8 cellular contexts compared by ENCODE assay signal in genomic region chr1:212858461-212859265, GRCh38. TPM values are rescaled to one million over a fixed set of nuclear protein-coding genes. Genes with fewer than 3 reads are reported as not detected.
DNase-seq lines count a peak whose midpoint lies in the region; ATAC-seq, FAIRE-seq and TF ChIP-seq lines count a peak whose summit lies in the region.

No MANE protein-coding gene starts in this region.

- TF ChIP-seq CTCF in AG04449 (IDR thresholded peaks at IDR 0.05; ENCODE audit: insufficient read depth, low read length, missing control alignments) (no peak), glutamatergic neuron (IDR thresholded peaks at IDR 0.05; ENCODE audit: partially characterized antibody, unreplicated experiment) (no peak)

- CTCF ChIA-PET in AG04449 (lab: Yijun Ruan, JAX): interaction anchor here (1.0 to 1.3 kb wide), 4 partner anchors 56 to 138 kb away, joined by 3 read pairs; no protein-coding TSS in a partner anchor
- CTCF ChIA-PET in activated naive CD4-positive, alpha-beta T cell treated with anti-CD3 and anti-CD28 coated beads, Interleukin-2, amount 10 ng/mL, durations not matched to agents 7 days and 5 days (lab: Charles Lee): interaction anchor here (1.0 to 1.6 kb wide), 3 partner anchors 62 to 402 kb away, joined by 3 to 4 read pairs (median 3); no protein-coding TSS in a partner anchor

- H3K4me1 Mint-ChIP-seq in activated naive CD4-positive, alpha-beta T cell treated with anti-CD3 and anti-CD28 coated beads, Interleukin-2, amount 10 ng/mL, durations not matched to agents 7 days and 5 days: peaks cover 36% of the 10 kb centered on the region
- H3K4me1 Mint-ChIP-seq in glutamatergic neuron (ENCODE audit: low read depth, unreplicated experiment): peaks cover 5% of the 10 kb centered on the region

- H3K4me3 Mint-ChIP-seq in activated naive CD4-positive, alpha-beta T cell treated with anti-CD3 and anti-CD28 coated beads, Interleukin-2, amount 10 ng/mL, durations not matched to agents 7 days and 5 days: peak overlapping the region; percentile 97
- no peak overlapping the region for H3K4me3 Mint-ChIP-seq in glutamatergic neuron (ENCODE audit: unreplicated experiment)

- no peak for DNase-seq in AG04449 (ENCODE audit: low read depth, low spot score)
- peak; percentile 20 for DNase-seq in GM12892 (ENCODE audit: insufficient read length)
- peak; percentile 5 for DNase-seq in NCI-H524 treated with DMSO at 0.1 percent for 48 hours (lab: John Stamatoyannopoulos, UW)
- peak; percentile 38 for DNase-seq in activated naive CD4-positive, alpha-beta T cell treated with anti-CD3 and anti-CD28 coated beads, Interleukin-2, amount 10 ng/mL, durations not matched to agents 7 days and 5 days
- DNase-seq in glutamatergic neuron: no peak
- DNase-seq in nucleus accumbens (lab: John Stamatoyannopoulos, UW): peak in 38 of 56 donors; percentile 6 to 63 (median 42)
- DNase-seq in NCI-H128 (lab: John Stamatoyannopoulos, UW; ENCODE audit: unreplicated experiment): no peak

- H3K4me3 ChIP-seq in AG04449 (ENCODE audit: low read depth, low read length): peak overlapping the region; percentile 78

- H3K36me3 Mint-ChIP-seq in activated naive CD4-positive, alpha-beta T cell treated with anti-CD3 and anti-CD28 coated beads, Interleukin-2, amount 10 ng/mL, durations not matched to agents 7 days and 5 days: peaks cover 5% of the 10 kb centered on the region
- no peaks in the 10 kb centered on the region for H3K36me3 Mint-ChIP-seq in glutamatergic neuron (ENCODE audit: unreplicated experiment)

- H3K27ac Mint-ChIP-seq in activated naive CD4-positive, alpha-beta T cell treated with anti-CD3 and anti-CD28 coated beads, Interleukin-2, amount 10 ng/mL, durations not matched to agents 7 days and 5 days: peak overlapping the region; percentile 89
- H3K27ac Mint-ChIP-seq in glutamatergic neuron (ENCODE audit: unreplicated experiment): peak overlapping the region; percentile 92

- ATAC-seq in HG02870 (IDR thresholded peaks at IDR 0.05; ENCODE audit: unreplicated experiment): peak; percentile 16

- no peak for TF ChIP-seq POLR2A in GM12892 (IDR thresholded peaks at IDR 0.05; ENCODE audit: low read depth, low read length)

- peak; percentile 14 for FAIRE-seq in GM12892 (lab: Jason Lieb, UNC)

- H3K27me3 Mint-ChIP-seq in activated naive CD4-positive, alpha-beta T cell treated with anti-CD3 and anti-CD28 coated beads, Interleukin-2, amount 10 ng/mL, durations not matched to agents 7 days and 5 days: peaks cover 4% of the 10 kb centered on the region
- H3K27me3 Mint-ChIP-seq in glutamatergic neuron (ENCODE audit: unreplicated experiment): peaks cover 7% of the 10 kb centered on the region

- H3K9me3 Mint-ChIP-seq in activated naive CD4-positive, alpha-beta T cell treated with anti-CD3 and anti-CD28 coated beads, Interleukin-2, amount 10 ng/mL, durations not matched to agents 7 days and 5 days: no peaks in the 10 kb centered on the region
- peaks cover 10% of the 10 kb centered on the region for H3K9me3 Mint-ChIP-seq in glutamatergic neuron (ENCODE audit: unreplicated experiment)

- POLR2A ChIA-PET in AG04449 (lab: Yijun Ruan, JAX): interaction anchor here (1.3 to 1.6 kb wide), 2 partner anchors 44 to 67 kb away, joined by 3 to 6 read pairs; partner anchors contain the start of genes NSL1 and TATDN3

RNA-seq across cellular contexts. Expression of gene FLVCR1, which starts 0.6 kb away (rescaled TPM):
- 23.4 TPM for polyA plus RNA-seq in GM12892 (2012; ENCODE audit: missing spikeins)
- 33.4 TPM for total RNA-seq in glutamatergic neuron (ENCODE audit: unreplicated experiment)

RNA-seq across cellular contexts. Expression of gene SPATA45, which starts 11.2 kb away (rescaled TPM):
- polyA plus RNA-seq in GM12892 (2012; ENCODE audit: missing spikeins): not detected
- not detected for total RNA-seq in glutamatergic neuron (ENCODE audit: unreplicated experiment)

Comparison
In these comparisons a context has a peak if more than half of its experiments do, and no peak if none do; other contexts are left out.
1. DNase-seq: peak in GM12892 (single experiment), NCI-H524 treated with DMSO at 0.1 percent for 48 hours (single experiment), activated naive CD4-positive, alpha-beta T cell treated with anti-CD3 and anti-CD28 coated beads, Interleukin-2, amount 10 ng/mL, durations not matched to agents 7 days and 5 days (single experiment) and nucleus accumbens (38 of 56); none in AG04449 (single experiment), glutamatergic neuron (single experiment) and NCI-H128 (single experiment).